In the genomic region with DNA sequence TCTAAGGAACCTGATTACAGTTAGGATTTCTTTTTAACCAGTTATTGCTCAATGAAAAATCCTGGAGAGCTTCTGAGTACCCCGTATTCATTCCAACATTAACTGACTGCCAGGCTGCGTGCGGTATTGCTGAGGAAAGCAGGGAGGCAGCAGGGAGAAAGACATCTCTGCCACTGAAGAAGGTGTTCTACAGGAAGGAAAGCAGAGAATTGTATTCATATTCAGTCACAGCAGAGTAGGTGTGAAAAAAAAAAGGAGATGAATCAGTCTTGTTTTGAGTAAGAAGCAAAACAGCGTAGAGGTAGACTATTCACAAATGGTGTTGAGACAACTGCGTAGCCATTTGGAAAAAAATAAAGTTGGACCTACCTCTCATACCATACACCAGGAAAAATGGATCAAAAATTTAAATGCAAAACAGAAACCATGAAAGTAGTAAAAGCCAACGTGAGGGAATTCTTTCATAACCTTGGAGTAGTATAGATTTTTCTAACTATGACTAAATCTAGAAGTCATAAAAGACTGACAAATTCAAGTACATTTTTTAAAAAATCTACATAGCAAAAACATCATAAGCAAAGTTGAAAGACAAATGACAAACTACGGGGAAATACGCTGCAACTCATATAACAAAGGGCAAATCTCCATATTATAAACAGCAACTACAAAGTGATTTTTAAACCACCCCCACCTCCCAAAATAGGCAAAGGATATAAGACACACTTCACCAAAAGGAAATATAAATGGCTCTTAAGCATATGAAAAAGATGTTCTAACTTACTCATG, we compare ENCODE assay signal across 12 cellular contexts. TPM values are rescaled to one million over a fixed set of nuclear protein-coding genes. Genes with fewer than 3 reads are reported as not detected.
DNase-seq lines count a peak whose midpoint lies in the region; ATAC-seq lines count a peak whose summit lies in the region.
"Had no signal": no experiment of that assay in that cellular context is flagged by ENCODE, and none has a peak within 500 bp of the region (broad histone marks: within the 10 kb centered on the region; RNA-seq: fewer than 3 reads in every experiment).

No MANE protein-coding gene starts in this region.

- H3K27ac ChIP-seq in iPS-20b (ENCODE audit: low read length) (no peak overlapping the region), neuronal stem cell (replicated peaks; ENCODE audit: low read length) (no peak overlapping the region)
- H3K27ac ChIP-seq: colonic mucosa had no signal

- H2BK120ac ChIP-seq in neuronal stem cell (ENCODE audit: low read depth, low read length), result no peak overlapping the region

- no peak overlapping the region for H2AFZ ChIP-seq in neuronal stem cell (ENCODE audit: low read length)

- H3K4me1 ChIP-seq in iPS-20b (ENCODE audit: insufficient read depth, low read length) (peaks cover 41% of the 10 kb centered on the region), neuronal stem cell (ENCODE audit: control insufficient read depth in 2 of 2, insufficient read depth in 1 of 2, low read depth in 1 of 2, low read length in 2 of 2) (no peaks in the 10 kb centered on the region)
- H3K4me1 ChIP-seq: colonic mucosa had no signal

- peaks cover 4% of the 10 kb centered on the region for H3K79me1 ChIP-seq in neuronal stem cell (ENCODE audit: low read depth, low read length)

- DNase-seq in stimulated activated naive CD4-positive, alpha-beta T cell (lab: John Stamatoyannopoulos, UW), result no peak
- no peak for DNase-seq in neuronal stem cell (ENCODE audit: low spot score)
- DNase-seq: activated effector memory CD4-positive, alpha-beta T cell treated with anti-CD3 and anti-CD28 coated beads, Interleukin-2, amount 50 U/mL, for 16 hours; colonic mucosa; DMS 273 treated with DMSO at 0.1 percent for 48 hours; Karpas-422; naive B cell had no signal

- no peak overlapping the region for H3K18ac ChIP-seq in neuronal stem cell (ENCODE audit: low read length)

- no peak overlapping the region for H3K4me2 ChIP-seq in neuronal stem cell (ENCODE audit: insufficient read depth, low read length, poor library complexity, severe bottlenecking)

- H2BK12ac ChIP-seq in neuronal stem cell (ENCODE audit: low read length), result no peak overlapping the region

- no CpG with 5 or more reads among the region's 8 CpGs for WGBS in neuronal stem cell (ENCODE audit: extremely low coverage in 2 of 2, insufficient read length in 2 of 2, insufficient replicate concordance in 1 of 2), 2 donors

- H4K8ac ChIP-seq in neuronal stem cell (ENCODE audit: low read depth, low read length), result no peak overlapping the region

- H3K9ac ChIP-seq in iPS-20b (ENCODE audit: low read depth, low read length) (no peak overlapping the region), neuronal stem cell (ENCODE audit: low read depth, low read length, poor library complexity) (no peak overlapping the region)

- H3K23ac ChIP-seq in neuronal stem cell (ENCODE audit: low read depth, low read length, poor library complexity), result no peak overlapping the region

- H3K4me3 ChIP-seq in iPS-20b (ENCODE audit: low read length) (peak overlapping the region; percentile 5; the same call in 1 of the 2 replicates), neuronal stem cell (ENCODE audit: low read length in 2 of 2) (no peak overlapping the region)
- H3K4me3 ChIP-seq: colonic mucosa had no signal

- H4K91ac ChIP-seq in neuronal stem cell (ENCODE audit: low read depth, low read length, poor library complexity), result no peak overlapping the region

- no peak overlapping the region for H2AK5ac ChIP-seq in neuronal stem cell (ENCODE audit: low read depth, low read length)

- no peak overlapping the region for H2BK15ac ChIP-seq in neuronal stem cell (ENCODE audit: low read length)

- H3K14ac ChIP-seq in neuronal stem cell (ENCODE audit: low read length), result no peak overlapping the region

- no peaks in the 10 kb centered on the region for H3K36me3 ChIP-seq in iPS-20b (ENCODE audit: insufficient read depth, low read depth, low read length)
- H3K36me3 ChIP-seq in neuronal stem cell (replicated peaks in 1 of 2; ENCODE audit: control insufficient read depth in 2 of 2, insufficient read depth in 2 of 2, low read length in 2 of 2), result peaks cover 4 to 26% of the 10 kb centered on the region in 2 donors
- H3K36me3 ChIP-seq: colonic mucosa had no signal

- ATAC-seq in GM18519 (IDR thresholded peaks at IDR 0.05; ENCODE audit: low FRiP score, unreplicated experiment), result peak; percentile 49
- peak; percentile 70 for ATAC-seq in GM21447 (IDR thresholded peaks at IDR 0.05; ENCODE audit: unreplicated experiment)
- peak; percentile 62 for ATAC-seq in HG03354 (IDR thresholded peaks at IDR 0.05; ENCODE audit: poor library complexity, severe bottlenecking, unreplicated experiment)
- ATAC-seq in HG03039 (IDR thresholded peaks at IDR 0.05; ENCODE audit: unreplicated experiment), result no peak

- H3K27me3 ChIP-seq in iPS-20b (ENCODE audit: insufficient read depth, low read length) (no peaks in the 10 kb centered on the region), neuronal stem cell (ENCODE audit: control insufficient read depth in 3 of 3, insufficient read depth in 3 of 3, low read depth in 1 of 3, low read length in 3 of 3) (no peaks in the 10 kb centered on the region)
- H3K27me3 ChIP-seq: colonic mucosa had no signal

- no peak overlapping the region for H2BK5ac ChIP-seq in neuronal stem cell (ENCODE audit: low read length)

- H3K4ac ChIP-seq in neuronal stem cell (ENCODE audit: low read length), result no peak overlapping the region

- H3K9me3 ChIP-seq in iPS-20b (ENCODE audit: insufficient read depth, low read depth, low read length) (no peaks in the 10 kb centered on the region), neuronal stem cell (replicated peaks in 1 of 2; ENCODE audit: control insufficient read depth in 2 of 2, insufficient read depth in 1 of 2, low read depth in 1 of 2, low read length in 2 of 2) (no peaks in the 10 kb centered on the region)
- H3K9me3 ChIP-seq: colonic mucosa had no signal

RNA-seq across cellular contexts. Expression of a gene that starts 9.9 kb away (rescaled TPM):
- 1.3 TPM for polyA plus RNA-seq in neuronal stem cell (2013, experiment 1 of 2)
- 1.3 TPM for polyA plus RNA-seq in neuronal stem cell (2013, experiment 2 of 2)
